1 cellular context compared by ENCODE assay signal in the genomic region with DNA sequence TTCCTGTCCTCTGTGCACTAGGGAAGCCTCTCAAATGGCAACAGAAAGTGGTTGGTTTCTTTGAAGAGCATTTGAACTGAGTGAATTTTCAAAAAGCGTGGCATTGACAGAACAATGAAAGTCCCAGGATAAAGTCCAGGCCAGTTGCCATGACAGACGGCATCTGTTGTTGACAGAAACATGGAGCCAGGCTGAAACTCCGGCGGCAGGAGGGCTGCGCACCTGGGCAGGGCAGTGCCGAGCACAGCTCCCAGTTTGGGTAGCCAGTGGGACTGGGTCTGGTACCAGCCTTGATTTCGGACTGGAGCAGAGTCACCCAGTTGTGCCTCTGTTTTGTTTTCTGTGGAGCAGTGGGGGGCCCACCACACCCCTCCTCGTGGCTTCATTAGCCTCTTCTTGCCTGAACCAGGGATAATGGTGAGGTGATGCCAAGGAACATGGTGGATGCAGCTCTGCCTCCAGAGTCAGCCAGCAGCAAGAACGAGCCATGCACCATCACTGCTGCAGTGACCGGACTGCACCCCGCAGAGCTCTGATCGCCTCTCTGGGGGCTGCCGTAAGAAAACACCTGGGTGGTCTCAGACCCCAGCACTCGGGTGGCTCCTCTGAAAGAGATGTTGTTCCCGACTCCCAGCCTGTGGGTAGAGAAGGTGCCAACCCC.
TF ChIP-seq lines count a peak whose summit lies in the region.

No MANE protein-coding gene starts in this region.

TF ChIP-seq in WTC11, 78 proteins besides CTCF, POLR2A, EP300 and RAD21 (continued from another document):
- TF ChIP-seq ATF2 (CRISPR knock-in tag; IDR thresholded peaks at IDR 0.05; ENCODE audit: borderline replicate concordance, low read depth), result no peak
- TF ChIP-seq HMGA2 (CRISPR knock-in tag; IDR thresholded peaks at IDR 0.05), result no peak
- no peak for TF ChIP-seq SP1 (CRISPR knock-in tag; conservative IDR thresholded peaks at IDR 0.05)
